9 cellular contexts compared by ENCODE assay signal in the genomic region with DNA sequence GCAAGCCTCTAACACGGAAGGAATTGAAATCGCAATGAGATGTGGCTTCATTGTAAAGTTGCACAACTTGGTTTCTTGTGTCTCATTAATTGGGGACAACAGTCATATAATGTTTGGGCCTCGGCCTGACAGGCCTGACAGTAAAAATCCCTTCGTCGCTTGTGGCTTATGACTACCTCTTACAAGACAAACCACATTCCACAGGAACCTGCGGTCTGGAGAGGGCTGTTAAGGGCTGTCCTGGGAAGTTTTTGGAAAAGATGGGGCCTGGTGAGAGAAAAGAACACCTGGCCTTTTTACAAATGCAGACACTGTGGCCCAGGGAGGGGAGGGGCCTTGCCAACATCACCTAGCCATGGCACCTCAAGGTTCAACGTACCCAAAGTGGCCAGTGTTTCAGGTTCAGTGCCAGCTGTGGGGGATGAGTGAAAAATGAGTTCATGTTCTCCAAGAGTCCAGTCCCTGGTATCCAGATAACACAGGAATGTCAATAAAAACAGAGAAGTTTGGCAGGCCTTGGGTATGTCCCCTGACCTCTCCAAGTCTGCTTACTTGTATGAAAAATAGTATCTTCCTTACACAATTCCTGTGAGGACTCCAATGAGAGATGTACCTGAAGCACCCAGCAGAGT. TPM values are rescaled to one million over a fixed set of nuclear protein-coding genes. Genes with fewer than 3 reads are reported as not detected.
A peak's percentile ranks its signal among the peaks of the same experiment; 100 is the strongest.
DNase-seq lines count a peak whose midpoint lies in the region; ATAC-seq and TF ChIP-seq lines count a peak whose summit lies in the region.
"Had no signal": no experiment of that assay in that cellular context is flagged by ENCODE, and none has a peak within 500 bp of the region (broad histone marks: within the 10 kb centered on the region; RNA-seq: fewer than 3 reads in every experiment).

No MANE protein-coding gene starts in this region.

- H3K27me3 ChIP-seq in SJCRH30, result no peaks in the 10 kb centered on the region
- no peaks in the 10 kb centered on the region for H3K27me3 ChIP-seq in parathyroid adenoma (ENCODE audit: control insufficient read depth, insufficient read depth, low read length)

- DNase-seq in SJCRH30, result no peak
- peak; percentile 64 for DNase-seq in fibroblast of pulmonary artery (ENCODE audit: low read depth)
- no peak for DNase-seq in activated CD4-positive, CD25-positive, alpha-beta regulatory T cell treated with anti-CD3 and anti-CD28 coated beads, Interleukin-2, amount 50 U/mL, for 72 hours
- DNase-seq: activated naive CD8-positive, alpha-beta T cell treated with anti-CD3 and anti-CD28 coated beads, Interleukin-2, amount 10 ng/mL, durations not matched to agents 7 days and 5 days had no signal

- no peak overlapping the region for H2AFZ ChIP-seq in parathyroid adenoma

- H3K9me3 ChIP-seq in ES-I3 (ENCODE audit: control insufficient read depth, insufficient read depth, low read length), result no peaks in the 10 kb centered on the region
- no peaks in the 10 kb centered on the region for H3K9me3 ChIP-seq in SJCRH30 (replicated peaks)
- H3K9me3 ChIP-seq in parathyroid adenoma (ENCODE audit: control insufficient read depth, low read length), result no peaks in the 10 kb centered on the region

- peak overlapping the region; percentile 81 for H3K27ac ChIP-seq in SJCRH30
- peak overlapping the region; percentile 70 for H3K27ac ChIP-seq in parathyroid adenoma

- H3K9ac ChIP-seq in ES-I3 (ENCODE audit: low read depth, low read length) (peak overlapping the region; percentile 12; the same call in 1 of the 2 replicates), parathyroid adenoma (no peak overlapping the region)

- H3K36me3 ChIP-seq in ES-I3 (ENCODE audit: insufficient read depth, low read length) (no peaks in the 10 kb centered on the region), SJCRH30 (no peaks in the 10 kb centered on the region), parathyroid adenoma (ENCODE audit: control insufficient read depth, insufficient read depth, low read length) (no peaks in the 10 kb centered on the region)

- H3K79me2 ChIP-seq in parathyroid adenoma, result peaks cover 15% of the 10 kb centered on the region

- H3K4me1 ChIP-seq in ES-I3 (ENCODE audit: insufficient read depth, low read length) (peaks cover 49% of the 10 kb centered on the region), SJCRH30 (peaks cover 30% of the 10 kb centered on the region), parathyroid adenoma (peaks cover 25% of the 10 kb centered on the region)

- TF ChIP-seq CTCF in fibroblast of pulmonary artery (IDR thresholded peaks at IDR 0.05; ENCODE audit: low read length, missing control alignments), result no peak
- no peak for TF ChIP-seq CTCF in parathyroid adenoma (IDR thresholded peaks at IDR 0.05)

- H3K4me3 ChIP-seq in SJCRH30 (no peak overlapping the region), fibroblast of pulmonary artery (replicated peaks; ENCODE audit: low read depth, low read length) (no peak overlapping the region), parathyroid adenoma (ENCODE audit: low read depth, low read length) (no peak overlapping the region)

- peak overlapping the region; percentile 14 for H3K4me2 ChIP-seq in parathyroid adenoma (ENCODE audit: low read length)

- no peak for ATAC-seq in HG03159 (IDR thresholded peaks at IDR 0.05; ENCODE audit: unreplicated experiment)
- no peak for ATAC-seq in GM19397 (IDR thresholded peaks at IDR 0.05; ENCODE audit: unreplicated experiment)
- no peak for ATAC-seq in HG03280 (IDR thresholded peaks at IDR 0.05; ENCODE audit: unreplicated experiment)

RNA-seq across cellular contexts. Expression of a gene that starts 22.2 kb away (rescaled TPM):
- 14.7 and 14.9 TPM in 2 replicates for total RNA-seq in SJCRH30 (2014; rRNA removed; shearing (Covaris generic))
